ENCODE assay signal across 1 cellular context in genomic region chr1:184940226-184940625, GRCh38.
TF ChIP-seq lines count a peak whose summit lies in the region.

No MANE protein-coding gene starts in this region.

TF ChIP-seq in IMR-90, 13 proteins besides CTCF, POLR2A, EP300 and RAD21:
- no peak for TF ChIP-seq CEBPB (IDR thresholded peaks at IDR 0.05; ENCODE audit: low read depth, low read length)
- TF ChIP-seq, protein P1, sequence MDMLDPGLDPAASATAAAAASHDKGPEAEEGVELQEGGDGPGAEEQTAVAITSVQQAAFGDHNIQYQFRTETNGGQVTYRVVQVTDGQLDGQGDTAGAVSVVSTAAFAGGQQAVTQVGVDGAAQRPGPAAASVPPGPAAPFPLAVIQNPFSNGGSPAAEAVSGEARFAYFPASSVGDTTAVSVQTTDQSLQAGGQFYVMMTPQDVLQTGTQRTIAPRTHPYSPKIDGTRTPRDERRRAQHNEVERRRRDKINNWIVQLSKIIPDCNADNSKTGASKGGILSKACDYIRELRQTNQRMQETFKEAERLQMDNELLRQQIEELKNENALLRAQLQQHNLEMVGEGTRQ (IDR thresholded peaks at IDR 0.05; ENCODE audit: low read depth, low read length), result no peak
- no peak for TF ChIP-seq FOS (IDR thresholded peaks at IDR 0.05; ENCODE audit: low read depth, low read length)
- TF ChIP-seq CHD1 (IDR thresholded peaks at IDR 0.05; ENCODE audit: low read depth, low read length), result no peak
- TF ChIP-seq MAZ (IDR thresholded peaks at IDR 0.05; ENCODE audit: borderline replicate concordance, low read depth, low read length), result no peak
